In genomic region chr10:91887075-91887899, GRCh38 we compare ENCODE assay signal across 8 cellular contexts. TPM values are rescaled to one million over a fixed set of nuclear protein-coding genes. Genes with fewer than 3 reads are reported as not detected.
A peak's percentile ranks its signal among the peaks of the same experiment; 100 is the strongest.
DNase-seq lines count a peak whose midpoint lies in the region; ATAC-seq and TF ChIP-seq lines count a peak whose summit lies in the region.

No MANE protein-coding gene starts in this region.

- H3K27ac ChIP-seq in esophagus squamous epithelium, result peak overlapping the region in 2 of 4 donors; percentile 19 to 30
- H3K27ac ChIP-seq in muscle layer of duodenum (ENCODE audit: low read length), result no peak overlapping the region
- peak overlapping the region; percentile 37 to 82 (median 60) for H3K27ac ChIP-seq in tibial nerve

- DNase-seq in C1 segment of cervical spinal cord (lab: John Stamatoyannopoulos, UW), result peak in 9 of 14 donors; percentile 16 to 48 (median 41)
- DNase-seq in HK-2 (ENCODE audit: unreplicated experiment), result peak; percentile 15
- peak; percentile 65 for DNase-seq in activated CD8-positive, alpha-beta memory T cell treated with anti-CD3 and anti-CD28 coated beads, Interleukin-2, amount 50 U/mL, for 48 hours
- no peak for DNase-seq in esophagus squamous epithelium (lab: John Stamatoyannopoulos, UW)
- DNase-seq in tibial nerve (ENCODE audit: low spot score in 2 of 2), result peak in 1 of 2 donors; percentile 41
- DNase-seq in NCI-H2081 (lab: John Stamatoyannopoulos, UW), result no peak

- peaks cover 15 to 40% (median 28%) of the 10 kb centered on the region in 3 donors for H3K4me1 ChIP-seq in esophagus squamous epithelium
- H3K4me1 ChIP-seq in muscle layer of duodenum (ENCODE audit: control insufficient read depth in 1 of 2, insufficient read depth in 2 of 2, low read length in 2 of 2), result peaks cover 4 to 14% of the 10 kb centered on the region in 2 donors
- peaks cover 0 to 34% (median 9%) of the 10 kb centered on the region in 4 donors for H3K4me1 ChIP-seq in tibial nerve

- intact Hi-C loops in esophagus squamous epithelium (cut with DNase I), result no loop called here

- peak in 1 of 2 donors; percentile 53 for TF ChIP-seq EP300 in tibial nerve (IDR thresholded peaks at IDR 0.05)

- 0 to 1% methylated on average over 21 to 33 of the region's 60 CpGs for WGBS in esophagus squamous epithelium, 2 donors
- 1 to 2% methylated on average over 56 to 57 of the region's 60 CpGs for WGBS in tibial nerve, 2 donors

- no peaks in the 10 kb centered on the region for H3K36me3 ChIP-seq in esophagus squamous epithelium
- no peaks in the 10 kb centered on the region for H3K36me3 ChIP-seq in muscle layer of duodenum (ENCODE audit: control insufficient read depth in 1 of 2, insufficient read depth in 2 of 2, low read length in 2 of 2)
- H3K36me3 ChIP-seq in tibial nerve, result no peaks in the 10 kb centered on the region

- TF ChIP-seq CTCF in esophagus squamous epithelium (IDR thresholded peaks at IDR 0.05), result no peak
- no peak for TF ChIP-seq CTCF in tibial nerve (IDR thresholded peaks at IDR 0.05)

- H3K27me3 ChIP-seq in esophagus squamous epithelium (peaks cover 0 to 9% (median 0%) of the 10 kb centered on the region in 4 donors), muscle layer of duodenum (ENCODE audit: low read depth, low read length) (no peaks in the 10 kb centered on the region), tibial nerve (no peaks in the 10 kb centered on the region)

- TF ChIP-seq POLR2A in esophagus squamous epithelium (IDR thresholded peaks at IDR 0.05), result no peak
- TF ChIP-seq POLR2A in tibial nerve (IDR thresholded peaks at IDR 0.05), result peak in 1 of 2 donors; percentile 15

- peak overlapping the region; percentile 31 to 82 (median 56) for H3K4me3 ChIP-seq in esophagus squamous epithelium
- peak overlapping the region; percentile 76 to 77 for H3K4me3 ChIP-seq in muscle layer of duodenum (ENCODE audit: low read depth in 1 of 2, low read length in 2 of 2)
- H3K4me3 ChIP-seq in tibial nerve, result peak overlapping the region; percentile 51 to 73 (median 56)

- no peaks in the 10 kb centered on the region for H3K9me3 ChIP-seq in esophagus squamous epithelium
- no peaks in the 10 kb centered on the region for H3K9me3 ChIP-seq in muscle layer of duodenum (ENCODE audit: control insufficient read depth in 1 of 2, low read length in 2 of 2)
- no peaks in the 10 kb centered on the region for H3K9me3 ChIP-seq in tibial nerve

- ATAC-seq in HG02610 (IDR thresholded peaks at IDR 0.05; ENCODE audit: unreplicated experiment), result no peak

RNA-seq across cellular contexts. Expression of gene FGFBP3, which starts 22.0 kb away (rescaled TPM):
- total RNA-seq in esophagus squamous epithelium (1 to 10 TPM in 1 of 4 donors, under 1 TPM in 2, not detected in 1; 0.40 to 1.4 (median 0.57) TPM), tibial nerve (1 to 10 TPM; 3.1 to 7.9 (median 4.9) TPM)

RNA-seq across cellular contexts. Expression of gene BTAF1, which starts 36.3 kb away (rescaled TPM):
- 10 to 100 TPM; 19.0 to 52.8 (median 28.0) TPM for total RNA-seq in esophagus squamous epithelium
- 10 to 100 TPM; 50.4 to 76.7 (median 58.1) TPM for total RNA-seq in tibial nerve

Comparison
In these comparisons a context has a peak if more than half of its experiments do, and no peak if none do; other contexts are left out.
1. DNase-seq: peak in C1 segment of cervical spinal cord (9 of 14), HK-2 (single experiment) and activated CD8-positive, alpha-beta memory T cell treated with anti-CD3 and anti-CD28 coated beads, Interleukin-2, amount 50 U/mL, for 48 hours (single experiment); none in esophagus squamous epithelium (single experiment) and NCI-H2081 (0 of 2).
2. Peak in every context shown above with its lines, with median percentiles within 50 percentile points of each other: H3K4me3 ChIP-seq.